9 cellular contexts compared by ENCODE assay signal in genomic region chr6:41545174-41545702, GRCh38. TPM values are rescaled to one million over a fixed set of nuclear protein-coding genes. Genes with fewer than 3 reads are reported as not detected.
DNase-seq lines count a peak whose midpoint lies in the region; ATAC-seq, FAIRE-seq and TF ChIP-seq lines count a peak whose summit lies in the region.
"Had no signal": no experiment of that assay in that cellular context is flagged by ENCODE, and none has a peak within 500 bp of the region (broad histone marks: within the 10 kb centered on the region; RNA-seq: fewer than 3 reads in every experiment).

No MANE protein-coding gene starts in this region.

- no peaks in the 10 kb centered on the region for H3K9me3 Mint-ChIP-seq in endodermal cell

- FAIRE-seq in pancreas (lab: Jason Lieb, UNC): no peak
- FAIRE-seq: endometrium had no signal

- peaks cover 22% of the 10 kb centered on the region for H4K20me1 ChIP-seq in DOHH2 (ENCODE audit: control insufficient read depth, insufficient read depth, low read depth, low read length)

- H3K4me3 ChIP-seq in DOHH2 (ENCODE audit: low read length) (peak overlapping the region; percentile 80), NT2/D1 (ENCODE audit: insufficient read length, low read depth) (peak overlapping the region; percentile 43), endodermal cell (ENCODE audit: low read length) (peak overlapping the region; percentile 88), pancreas (peak overlapping the region; percentile 46 to 91 (median 86))

- H3K4me2 ChIP-seq in DOHH2 (ENCODE audit: low read length): peak overlapping the region; percentile 99

- WGBS in endodermal cell (ENCODE audit: insufficient coverage in 1 of 2, insufficient read length in 1 of 2), 2 experiments: 7 to 11% methylated on average over 9 to 14 of the region's 15 CpGs
- WGBS in pancreas, 2 donors: 9 to 12% methylated on average over 15 of the region's 15 CpGs

- DNase-seq in NT2/D1 (ENCODE audit: low read depth, low spot score): no peak
- no peak for DNase-seq in endodermal cell
- no peak for DNase-seq in pancreas
- no peak for DNase-seq in HPDE6-E6E7 (ENCODE audit: extremely low spot score)
- no peak for DNase-seq in NCI-H2196 (lab: John Stamatoyannopoulos, UW; ENCODE audit: unreplicated experiment)

- H3K27me3 ChIP-seq in DOHH2 (ENCODE audit: control insufficient read depth, low read length) (peaks cover 13% of the 10 kb centered on the region), NT2/D1 (ENCODE audit: insufficient read depth, insufficient read length) (peaks cover 80% of the 10 kb centered on the region), endodermal cell (ENCODE audit: control insufficient read depth, insufficient read depth, low read length, poor library complexity, severe bottlenecking) (peaks cover 26% of the 10 kb centered on the region), pancreas (no peaks in the 10 kb centered on the region)

- H3K9ac ChIP-seq in NT2/D1 (ENCODE audit: insufficient read length, low read depth) (peak overlapping the region; percentile 72), endodermal cell (ENCODE audit: extremely low read depth, low read length, poor library complexity, severe bottlenecking) (peak overlapping the region; percentile 42)

- no peak overlapping the region for H3K27ac Mint-ChIP-seq in endodermal cell

- intact Hi-C loops in pancreas (cut with DNase I): no loop called here

- H3K27ac ChIP-seq in DOHH2 (ENCODE audit: low read depth, low read length) (peak overlapping the region; percentile 45), endodermal cell (ENCODE audit: low read depth, low read length) (no peak overlapping the region), pancreas (peak overlapping the region in 2 of 4 donors; percentile 58 to 64)

- TF ChIP-seq CTCF in DOHH2 (IDR thresholded peaks at IDR 0.05; ENCODE audit: low read depth, low read length, poor library complexity, severe bottlenecking) (no peak), endodermal cell (conservative IDR thresholded peaks at IDR 0.05) (no peak), pancreas (IDR thresholded peaks at IDR 0.05) (no peak)

- H3K4me1 ChIP-seq in DOHH2 (ENCODE audit: control insufficient read depth, low read length) (peaks cover 26% of the 10 kb centered on the region), NT2/D1 (ENCODE audit: insufficient read depth, insufficient read length) (peaks cover 12% of the 10 kb centered on the region), endodermal cell (ENCODE audit: control insufficient read depth, insufficient read depth, low read length) (peaks cover 12% of the 10 kb centered on the region), pancreas (peaks cover under 1 to 5% (median 3%) of the 10 kb centered on the region in 3 donors)

- peak in 1 of 4 donors; percentile 1 for ATAC-seq in pancreas
- ATAC-seq in GM18511 (IDR thresholded peaks at IDR 0.05; ENCODE audit: unreplicated experiment): no peak
- no peak for ATAC-seq in HG03025 (IDR thresholded peaks at IDR 0.05; ENCODE audit: low FRiP score, unreplicated experiment)

- peaks cover 74% of the 10 kb centered on the region for H3K27me3 Mint-ChIP-seq in endodermal cell (ENCODE audit: insufficient read depth)

- H3K4me1 Mint-ChIP-seq in endodermal cell: peaks cover 29% of the 10 kb centered on the region

- peaks cover 5% of the 10 kb centered on the region; the same call in 1 of the 2 replicates for H3K36me3 ChIP-seq in DOHH2 (ENCODE audit: control insufficient read depth, low read length)
- H3K36me3 ChIP-seq in NT2/D1 (ENCODE audit: insufficient read depth, insufficient read length, low read length): no peaks in the 10 kb centered on the region
- peaks cover 6% of the 10 kb centered on the region for H3K36me3 ChIP-seq in endodermal cell (ENCODE audit: control insufficient read depth, insufficient read depth, low read length)
- H3K36me3 ChIP-seq in pancreas: no peaks in the 10 kb centered on the region

- H3K9me2 ChIP-seq in DOHH2 (replicated peaks; ENCODE audit: control insufficient read depth, low read length): no peaks in the 10 kb centered on the region

- H3K79me2 ChIP-seq in DOHH2 (ENCODE audit: control insufficient read depth, low read length): peaks cover 41% of the 10 kb centered on the region

- peak overlapping the region; percentile 93 for H3K4me3 Mint-ChIP-seq in endodermal cell

- H3F3A ChIP-seq in DOHH2 (ENCODE audit: control insufficient read depth, insufficient read depth): 0 out of 2 replicates have a peak, but pooled peaks cover 2% of the 10 kb centered on the region

- peaks cover 4% of the 10 kb centered on the region for H3K36me3 Mint-ChIP-seq in endodermal cell (ENCODE audit: low read depth)

- H3K9me3 ChIP-seq in DOHH2 (ENCODE audit: control insufficient read depth, insufficient read depth, low read length): no peaks in the 10 kb centered on the region
- no peaks in the 10 kb centered on the region for H3K9me3 ChIP-seq in NT2/D1 (ENCODE audit: insufficient read depth, low read length)
- H3K9me3 ChIP-seq in endodermal cell (ENCODE audit: control insufficient read depth, low read length): no peaks in the 10 kb centered on the region
- no peaks in the 10 kb centered on the region for H3K9me3 ChIP-seq in pancreas

RNA-seq across cellular contexts. Expression of gene FOXP4, which starts 0.9 kb away (rescaled TPM):
- total RNA-seq in endodermal cell: 10 to 100 TPM; 44.4 to 47.7 TPM
- polyA plus RNA-seq in endodermal cell (2013, experiment 1 of 2): 54.1 TPM
- 47.0 TPM for polyA plus RNA-seq in endodermal cell (2013, experiment 2 of 2)
- total RNA-seq in pancreas: 10 to 100 TPM; 23.1 to 28.3 (median 25.3) TPM
- polyA plus RNA-seq in pancreas: 10 to 100 TPM; 27.4 to 29.3 TPM
